Comparison of ENCODE assay signal across 1 cellular context in genomic region chr2:222802502-222803196, GRCh38.
A peak's percentile ranks its signal among the peaks of the same experiment; 100 is the strongest.
TF ChIP-seq lines count a peak whose summit lies in the region.

No MANE protein-coding gene starts in this region.

TF ChIP-seq in neural cell, 6 proteins besides CTCF, POLR2A, EP300 and RAD21:
- TF ChIP-seq REST (IDR thresholded peaks at IDR 0.05; ENCODE audit: borderline replicate concordance) (no peak), POLR2AphosphoS5 (IDR thresholded peaks at IDR 0.05) (peak; percentile 48)
